In genomic region chr15:86916671-86917450, GRCh38 we compare ENCODE assay signal across 13 cellular contexts.
DNase-seq lines count a peak whose midpoint lies in the region; ATAC-seq and TF ChIP-seq lines count a peak whose summit lies in the region.
"Had no signal": no experiment of that assay in that cellular context is flagged by ENCODE, and none has a peak within 500 bp of the region (broad histone marks: within the 10 kb centered on the region; RNA-seq: fewer than 3 reads in every experiment).

No MANE protein-coding gene starts in this region.

- no peaks in the 10 kb centered on the region for H3K36me3 ChIP-seq in sigmoid colon

- no peak for TF ChIP-seq POLR2A in sigmoid colon (IDR thresholded peaks at IDR 0.05)

- H3K27ac ChIP-seq in cingulate gyrus (ENCODE audit: low read depth, low read length) (peak overlapping the region; percentile 96), layer of hippocampus (ENCODE audit: low read depth, low read length) (peak overlapping the region; percentile 77), sigmoid colon (no peak overlapping the region)

- H3K27me3 ChIP-seq in layer of hippocampus (ENCODE audit: control insufficient read depth, insufficient read depth, low read length) (no peaks in the 10 kb centered on the region), sigmoid colon (no peaks in the 10 kb centered on the region)

- CTCF ChIA-PET in activated CD8-positive, alpha-beta T cell treated with anti-CD3 and anti-CD28 coated beads, Interleukin-2, amount 10 ng/mL, durations not matched to agents 7 days and 5 days (lab: Charles Lee), result no interaction called here

- H3K4me1 ChIP-seq in sigmoid colon, result no peaks in the 10 kb centered on the region

- no peaks in the 10 kb centered on the region for H3K9me3 Mint-ChIP-seq in activated CD8-positive, alpha-beta T cell treated with anti-CD3 and anti-CD28 coated beads, Interleukin-2, amount 10 ng/mL, durations not matched to agents 7 days and 5 days (ENCODE audit: insufficient read depth)
- H3K9me3 Mint-ChIP-seq: activated naive CD8-positive, alpha-beta T cell treated with anti-CD3 and anti-CD28 coated beads for 36 hours; T-cell had no signal

- H3K4me1 Mint-ChIP-seq in activated CD8-positive, alpha-beta T cell treated with anti-CD3 and anti-CD28 coated beads, Interleukin-2, amount 10 ng/mL, durations not matched to agents 7 days and 5 days (ENCODE audit: low read depth), result no peaks in the 10 kb centered on the region
- H3K4me1 Mint-ChIP-seq: activated naive CD8-positive, alpha-beta T cell treated with anti-CD3 and anti-CD28 coated beads for 36 hours; T-cell had no signal

- TF ChIP-seq EP300 in sigmoid colon (IDR thresholded peaks at IDR 0.05), result no peak

- H3K36me3 Mint-ChIP-seq in activated CD8-positive, alpha-beta T cell treated with anti-CD3 and anti-CD28 coated beads, Interleukin-2, amount 10 ng/mL, durations not matched to agents 7 days and 5 days (ENCODE audit: low read depth), result no peaks in the 10 kb centered on the region
- H3K36me3 Mint-ChIP-seq: activated naive CD8-positive, alpha-beta T cell treated with anti-CD3 and anti-CD28 coated beads for 36 hours; T-cell had no signal

- H3K4me3 ChIP-seq in sigmoid colon, result no peak overlapping the region
- H3K4me3 ChIP-seq: GM12878 had no signal

- ATAC-seq in HG02970 (IDR thresholded peaks at IDR 0.05; ENCODE audit: low FRiP score, unreplicated experiment), result no peak
- no peak for ATAC-seq in activated CD8-positive, alpha-beta T cell treated with anti-CD3 and anti-CD28 coated beads, Interleukin-2, amount 10 ng/mL, durations not matched to agents 7 days and 5 days
- ATAC-seq: GM12878, T-cell had no signal

- H3K27ac Mint-ChIP-seq in activated CD8-positive, alpha-beta T cell treated with anti-CD3 and anti-CD28 coated beads, Interleukin-2, amount 10 ng/mL, durations not matched to agents 7 days and 5 days, result no peak overlapping the region
- H3K27ac Mint-ChIP-seq: activated naive CD8-positive, alpha-beta T cell treated with anti-CD3 and anti-CD28 coated beads for 36 hours; T-cell had no signal

- POLR2A ChIA-PET in activated CD8-positive, alpha-beta T cell treated with anti-CD3 and anti-CD28 coated beads, Interleukin-2, amount 10 ng/mL, durations not matched to agents 7 days and 5 days (lab: Charles Lee), result no interaction called here

- no peak for TF ChIP-seq CTCF in sigmoid colon (IDR thresholded peaks at IDR 0.05)

- H3K9me3 ChIP-seq in sigmoid colon, result no peaks in the 10 kb centered on the region

- peak; percentile 2 for DNase-seq in NCI-H748 treated with DMSO at 0.1 percent for 48 hours (lab: John Stamatoyannopoulos, UW)
- peak; percentile 69 for DNase-seq in sigmoid colon
- DNase-seq in activated naive CD4-positive, alpha-beta T cell (lab: John Stamatoyannopoulos, UW), result no peak
- DNase-seq in NCI-H1048 (lab: John Stamatoyannopoulos, UW), result no peak
- DNase-seq in activated CD8-positive, alpha-beta T cell treated with anti-CD3 and anti-CD28 coated beads, Interleukin-2, amount 10 ng/mL, durations not matched to agents 7 days and 5 days, result no peak
- DNase-seq: activated naive CD8-positive, alpha-beta T cell treated with anti-CD3 and anti-CD28 coated beads for 36 hours; erythroblast; NCI-H1092; T-cell had no signal

- intact Hi-C loops in sigmoid colon (cut with DNase I), result no loop called here

- H3K27me3 Mint-ChIP-seq in activated CD8-positive, alpha-beta T cell treated with anti-CD3 and anti-CD28 coated beads, Interleukin-2, amount 10 ng/mL, durations not matched to agents 7 days and 5 days (ENCODE audit: low read depth), result no peaks in the 10 kb centered on the region

- no peak overlapping the region for H3K4me3 Mint-ChIP-seq in activated CD8-positive, alpha-beta T cell treated with anti-CD3 and anti-CD28 coated beads, Interleukin-2, amount 10 ng/mL, durations not matched to agents 7 days and 5 days
- H3K4me3 Mint-ChIP-seq: activated naive CD8-positive, alpha-beta T cell treated with anti-CD3 and anti-CD28 coated beads for 36 hours; T-cell had no signal

- 56 to 68% methylated on average over 12 of the region's 12 CpGs for WGBS in sigmoid colon, 2 donors

Comparison
In these comparisons a context has a peak if more than half of its experiments do, and no peak if none do; other contexts are left out.
1. DNase-seq: peak in NCI-H748 treated with DMSO at 0.1 percent for 48 hours (single experiment) and sigmoid colon (single experiment); none in activated naive CD4-positive, alpha-beta T cell (0 of 4), NCI-H1048 (single experiment) and activated CD8-positive, alpha-beta T cell treated with anti-CD3 and anti-CD28 coated beads, Interleukin-2, amount 10 ng/mL, durations not matched to agents 7 days and 5 days (single experiment).
2. H3K27ac ChIP-seq: peak in cingulate gyrus (single experiment) and layer of hippocampus (single experiment); none in sigmoid colon (0 of 4).